In the genomic region with DNA sequence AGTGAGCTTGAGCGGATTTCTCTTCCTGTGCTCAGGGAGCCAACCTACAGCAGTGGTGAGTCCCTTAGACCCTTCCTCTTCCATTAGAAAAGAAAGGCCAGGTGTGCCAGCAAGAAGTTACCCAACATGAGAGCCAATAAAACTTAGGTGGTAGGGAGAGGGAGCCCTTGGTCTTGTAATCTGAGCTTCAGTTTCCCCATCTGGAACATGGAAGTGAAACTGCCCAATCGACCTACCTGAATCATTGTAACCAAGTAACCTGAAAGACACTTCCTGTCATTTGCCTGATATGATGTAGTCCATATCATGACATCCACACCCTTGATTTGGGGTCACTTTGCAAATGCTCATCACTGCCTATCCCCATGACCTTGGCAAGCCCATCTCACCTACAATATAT, we compare ENCODE assay signal across 21 cellular contexts.
DNase-seq lines count a peak whose midpoint lies in the region; ATAC-seq and TF ChIP-seq lines count a peak whose summit lies in the region.
"Had no signal": no experiment of that assay in that cellular context is flagged by ENCODE, and none has a peak within 500 bp of the region (broad histone marks: within the 10 kb centered on the region; RNA-seq: fewer than 3 reads in every experiment).

No MANE protein-coding gene starts in this region.

- H3K27ac ChIP-seq in HCT116 (ENCODE audit: low read depth, low read length) (no peak overlapping the region), PC-3 (ENCODE audit: low read length) (peak overlapping the region; percentile 94), neuronal stem cell (replicated peaks; ENCODE audit: low read length) (no peak overlapping the region), heart right ventricle (no peak overlapping the region), mammary epithelial cell (ENCODE audit: insufficient read depth, low read depth, low read length) (no peak overlapping the region)
- H3K27ac ChIP-seq: body of pancreas, parathyroid adenoma, thoracic aorta had no signal

- H3K4ac ChIP-seq in neuronal stem cell (ENCODE audit: low read length): no peak overlapping the region

- no peak overlapping the region for H3K23ac ChIP-seq in neuronal stem cell (ENCODE audit: low read depth, low read length, poor library complexity)

- no peak overlapping the region for H2BK120ac ChIP-seq in neuronal stem cell (ENCODE audit: low read depth, low read length)

- no peaks in the 10 kb centered on the region for H3K9me3 ChIP-seq in HCT116 (ENCODE audit: control insufficient read depth in 1 of 2, insufficient read depth in 1 of 2, low read depth in 1 of 2, low read length in 2 of 2)
- no peaks in the 10 kb centered on the region for H3K9me3 ChIP-seq in PC-3 (ENCODE audit: low read length)
- no peaks in the 10 kb centered on the region for H3K9me3 ChIP-seq in neuronal stem cell (replicated peaks in 1 of 2; ENCODE audit: control insufficient read depth in 2 of 2, insufficient read depth in 1 of 2, low read depth in 1 of 2, low read length in 2 of 2)
- H3K9me3 ChIP-seq in heart right ventricle: no peaks in the 10 kb centered on the region
- H3K9me3 ChIP-seq in mammary epithelial cell (replicated peaks; ENCODE audit: insufficient read depth, low read length): no peaks in the 10 kb centered on the region
- H3K9me3 ChIP-seq: body of pancreas, thoracic aorta had no signal

- RAD21 ChIA-PET in HCT116 (lab: Charles Lee; ENCODE audit: low non-redundant PET in 1 of 2, low total read pairs in 2 of 2, uncharacterized antibody in 2 of 2, unreplicated experiment in 2 of 2): no interaction called here

- H3K14ac ChIP-seq in neuronal stem cell (ENCODE audit: low read length): no peak overlapping the region

- H3K4me1 ChIP-seq in HCT116 (ENCODE audit: control insufficient read depth in 1 of 2, insufficient read depth in 2 of 2, low read length in 2 of 2) (peaks cover 16 to 41% of the 10 kb centered on the region in 2 experiments), PC-3 (ENCODE audit: insufficient read depth, low read length) (peaks cover 35% of the 10 kb centered on the region), neuronal stem cell (ENCODE audit: control insufficient read depth in 2 of 2, insufficient read depth in 1 of 2, low read depth in 1 of 2, low read length in 2 of 2) (peaks cover 2 to 4% of the 10 kb centered on the region in 2 donors), heart right ventricle (peaks cover 0 to 17% (median 0%) of the 10 kb centered on the region in 9 donors), mammary epithelial cell (ENCODE audit: insufficient read depth, low read length) (peaks cover 20% of the 10 kb centered on the region)
- H3K4me1 ChIP-seq: body of pancreas, parathyroid adenoma had no signal

- H4K20me1 ChIP-seq in HCT116 (ENCODE audit: insufficient read depth) (no peaks in the 10 kb centered on the region), PC-3 (ENCODE audit: low read length) (no peaks in the 10 kb centered on the region), mammary epithelial cell (ENCODE audit: insufficient read depth, low read length) (no peaks in the 10 kb centered on the region)

- no peak overlapping the region for H4K8ac ChIP-seq in neuronal stem cell (ENCODE audit: low read depth, low read length)

- no peak for TF ChIP-seq POLR2A in HCT116 (IDR thresholded peaks at IDR 0.05; ENCODE audit: borderline replicate concordance, extremely low read depth, insufficient read depth, insufficient read length)

- no CpG with 5 or more reads among the region's 2 CpGs for WGBS in neuronal stem cell (ENCODE audit: extremely low coverage in 2 of 2, insufficient read length in 2 of 2, insufficient replicate concordance in 1 of 2), 2 donors
- WGBS in heart right ventricle, 2 donors: 88 to 90% methylated on average over 2 of the region's 2 CpGs
- 63% methylated on average over 2 of the region's 2 CpGs for WGBS in mammary epithelial cell (ENCODE audit: low coverage, missing lambda C conversion rate)

- H3K9me2 ChIP-seq in HCT116 (ENCODE audit: insufficient read depth) (no peaks in the 10 kb centered on the region), PC-3 (replicated peaks; ENCODE audit: low read length) (no peaks in the 10 kb centered on the region)

- no peak overlapping the region for H2BK5ac ChIP-seq in neuronal stem cell (ENCODE audit: low read length)

- H3F3A ChIP-seq in PC-3 (ENCODE audit: low read length, unreplicated experiment): no peaks in the 10 kb centered on the region

- H2AFZ ChIP-seq in HCT116 (ENCODE audit: low read depth, low read length, poor library complexity, severe bottlenecking) (no peak overlapping the region), PC-3 (ENCODE audit: low read length) (no peak overlapping the region), neuronal stem cell (ENCODE audit: low read length) (no peak overlapping the region), mammary epithelial cell (ENCODE audit: low read depth, low read length) (no peak overlapping the region)
- H2AFZ ChIP-seq: parathyroid adenoma had no signal

- no peak overlapping the region for H3K18ac ChIP-seq in neuronal stem cell (ENCODE audit: low read length)

- no peak overlapping the region for H2BK12ac ChIP-seq in neuronal stem cell (ENCODE audit: low read length)

- H3K79me2 ChIP-seq in HCT116 (ENCODE audit: insufficient read depth, low read length): no peaks in the 10 kb centered on the region
- H3K79me2 ChIP-seq in PC-3 (ENCODE audit: low read length): no peaks in the 10 kb centered on the region
- no peaks in the 10 kb centered on the region for H3K79me2 ChIP-seq in mammary epithelial cell (ENCODE audit: insufficient read depth, low read length)
- H3K79me2 ChIP-seq: parathyroid adenoma had no signal

- H3K36me3 ChIP-seq in HCT116 (ENCODE audit: control insufficient read depth in 1 of 2, insufficient read depth in 2 of 2, low read length in 2 of 2) (no peaks in the 10 kb centered on the region), PC-3 (ENCODE audit: low read depth, low read length) (no peaks in the 10 kb centered on the region), neuronal stem cell (replicated peaks in 1 of 2; ENCODE audit: control insufficient read depth in 2 of 2, insufficient read depth in 2 of 2, low read length in 2 of 2) (no peaks in the 10 kb centered on the region), heart right ventricle (no peaks in the 10 kb centered on the region), mammary epithelial cell (ENCODE audit: insufficient read depth, low read length) (no peaks in the 10 kb centered on the region)
- H3K36me3 ChIP-seq: thoracic aorta had no signal

- in situ Hi-C loops in mammary epithelial cell (cut with MboI; ENCODE audit: low sequenced_read_pairs in 2 of 2): no loop called here

- TF ChIP-seq RAD21 in HCT116 (IDR thresholded peaks at IDR 0.05; ENCODE audit: low read depth): no peak

- DNase-seq in CD1c-positive myeloid dendritic cell (ENCODE audit: extremely low spot score) (peak; percentile 24), HCT116 (ENCODE audit: low read depth, low spot score) (no peak), PC-3 (no peak), germinal center (ENCODE audit: low spot score) (peak; percentile 72), neuronal stem cell (ENCODE audit: low spot score) (no peak), heart right ventricle (no peak), mammary epithelial cell (no peak)
- DNase-seq: activated CD4-positive, alpha-beta T cell treated with anti-CD3 and anti-CD28 coated beads, Interleukin-2, amount 10 ng/mL, durations not matched to agents 7 days and 5 days; activated naive CD8-positive, alpha-beta T cell treated with anti-CD3 and anti-CD28 coated beads for 36 hours; body of pancreas; CD8-positive, alpha-beta T cell; effector CD8-positive, alpha-beta T cell; HCEC 1CT; NCI-H1436 treated with DMSO at 0.1 percent for 48 hours; NK-92 treated with Interleukin-12 subunit alpha and Interleukin-12 subunit beta, amount 100 ng/mL, for 24 hours had no signal

- no peak for TF ChIP-seq CTCF in HCT116 (IDR thresholded peaks at IDR 0.05 in 2 of 3, conservative IDR thresholded peaks at IDR 0.05 in 1 of 3; ENCODE audit: borderline replicate concordance in 1 of 3, insufficient read depth in 1 of 3, low read depth in 2 of 3, low read length in 2 of 3)
- TF ChIP-seq CTCF in PC-3 (conservative IDR thresholded peaks at IDR 0.05; ENCODE audit: low read depth, low read length): no peak
- no peak for TF ChIP-seq CTCF in heart right ventricle (IDR thresholded peaks at IDR 0.05)
- no peak for TF ChIP-seq CTCF in mammary epithelial cell (conservative IDR thresholded peaks at IDR 0.05 in 1 of 2, IDR thresholded peaks at IDR 0.05 in 1 of 2; ENCODE audit: extremely low read depth in 1 of 2, insufficient read depth in 1 of 2, low read depth in 1 of 2, low read length in 2 of 2)

- H3K4me2 ChIP-seq in HCT116 (ENCODE audit: low read length) (peak overlapping the region; percentile 52), PC-3 (ENCODE audit: low read length) (peak overlapping the region; percentile 64), neuronal stem cell (ENCODE audit: insufficient read depth, low read length, poor library complexity, severe bottlenecking) (no peak overlapping the region), mammary epithelial cell (ENCODE audit: insufficient read depth, low read depth, low read length) (no peak overlapping the region)

- H4K91ac ChIP-seq in neuronal stem cell (ENCODE audit: low read depth, low read length, poor library complexity): no peak overlapping the region

- CTCF ChIA-PET in HCT116 (lab: Charles Lee) (interaction anchor here (1.9 kb wide), 1 partner anchor 23 kb away, joined by 5 read pairs; no protein-coding TSS in a partner anchor), PC-3 (lab: Charles Lee) (interaction anchor here (1.0 kb wide), 1 partner anchor 24 kb away, joined by 6 read pairs; no protein-coding TSS in a partner anchor), mammary epithelial cell (lab: Charles Lee; ENCODE audit: low non-redundant PET) (no interaction called here)

- no peaks in the 10 kb centered on the region for H3K27me3 ChIP-seq in HCT116 (ENCODE audit: insufficient read depth, low read length)
- H3K27me3 ChIP-seq in PC-3 (ENCODE audit: low read length): no peaks in the 10 kb centered on the region
- H3K27me3 ChIP-seq in neuronal stem cell (ENCODE audit: control insufficient read depth in 3 of 3, insufficient read depth in 3 of 3, low read depth in 1 of 3, low read length in 3 of 3): peaks cover 0 to 4% (median 0%) of the 10 kb centered on the region in 3 experiments
- peaks cover 0 to 4% (median 0%) of the 10 kb centered on the region in 7 donors for H3K27me3 ChIP-seq in heart right ventricle
- no peaks in the 10 kb centered on the region for H3K27me3 ChIP-seq in mammary epithelial cell (ENCODE audit: insufficient read depth, low read length)
- H3K27me3 ChIP-seq: body of pancreas had no signal

- H3K4me3 ChIP-seq in HCT116 (replicated peaks in 1 of 2; ENCODE audit: low read depth in 1 of 2, low read length in 2 of 2): no peak overlapping the region
- no peak overlapping the region for H3K4me3 ChIP-seq in PC-3 (ENCODE audit: low read length)
- no peak overlapping the region for H3K4me3 ChIP-seq in neuronal stem cell (ENCODE audit: low read length in 2 of 2)
- no peak overlapping the region for H3K4me3 ChIP-seq in heart right ventricle
- no peak overlapping the region for H3K4me3 ChIP-seq in mammary epithelial cell (replicated peaks in 1 of 3; ENCODE audit: insufficient read depth in 1 of 3, low read depth in 2 of 3, low read length in 3 of 3)
- H3K4me3 ChIP-seq: body of pancreas, thoracic aorta had no signal

- H3K79me1 ChIP-seq in neuronal stem cell (ENCODE audit: low read depth, low read length): no peaks in the 10 kb centered on the region

- dilution Hi-C loops in mammary epithelial cell (cut with HindIII; ENCODE audit: low sequenced_read_pairs): no loop called here

- BruUV-seq in HCT116 (replicated peaks; lab: Mats Ljungman, UMichigan) (no TSS peak), PC-3 (replicated peaks; lab: Mats Ljungman, UMichigan) (no TSS peak), mammary epithelial cell (replicated peaks; lab: Mats Ljungman, UMichigan) (no TSS peak)

- POLR2A ChIA-PET in HCT116 (lab: Charles Lee): interaction anchor here (0.6 kb wide), 1 partner anchor 55 kb away, joined by 3 read pairs; no protein-coding TSS in a partner anchor
- POLR2A ChIA-PET in PC-3 (lab: Charles Lee; ENCODE audit: unreplicated experiment): no interaction called here

- H2AK5ac ChIP-seq in neuronal stem cell (ENCODE audit: low read depth, low read length): no peak overlapping the region

- intact Hi-C loops in HCT116 (cut with micrococcal nuclease): no loop called here
- intact Hi-C loops in PC-3 (cut with micrococcal nuclease): no loop called here
- intact Hi-C loops in heart right ventricle (cut with DNase I): no loop called here
- intact Hi-C loops in mammary epithelial cell (cut with micrococcal nuclease): loop anchor here (2.0 kb wide), 1 partner anchor 26 kb away; no protein-coding TSS in a partner anchor

- H3K9ac ChIP-seq in HCT116 (ENCODE audit: low read length) (no peak overlapping the region), PC-3 (ENCODE audit: low read length) (peak overlapping the region; percentile 46; the same call in 1 of the 2 replicates), neuronal stem cell (ENCODE audit: low read depth, low read length, poor library complexity) (no peak overlapping the region), mammary epithelial cell (ENCODE audit: insufficient read depth, low read length) (no peak overlapping the region)
- H3K9ac ChIP-seq: parathyroid adenoma had no signal

- H2BK15ac ChIP-seq in neuronal stem cell (ENCODE audit: low read length): no peak overlapping the region

- ATAC-seq in HCT116: no peak
- ATAC-seq in PC-3: no peak
- no peak for ATAC-seq in GM18517 (IDR thresholded peaks at IDR 0.05; ENCODE audit: unreplicated experiment)
- ATAC-seq in heart right ventricle: no peak
- ATAC-seq: activated T-helper 17 cell treated with anti-CD3 and anti-CD28 coated beads, Interleukin-2, amount 50 U/mL, for 72 hours; body of pancreas; CD8-positive, alpha-beta T cell; HepG2; sciatic nerve had no signal

Comparison
In these comparisons a context has a peak if more than half of its experiments do, and no peak if none do; other contexts are left out.
1. DNase-seq: peak in CD1c-positive myeloid dendritic cell (single experiment) and germinal center (single experiment); none in HCT116 (single experiment), PC-3 (single experiment), neuronal stem cell (single experiment), heart right ventricle (0 of 2) and mammary epithelial cell (single experiment).
2. H3K4me2 ChIP-seq: peak in HCT116 (single experiment) and PC-3 (single experiment); none in neuronal stem cell (single experiment) and mammary epithelial cell (single experiment).